ENCODE assay signal across 8 cellular contexts in the genomic region with DNA sequence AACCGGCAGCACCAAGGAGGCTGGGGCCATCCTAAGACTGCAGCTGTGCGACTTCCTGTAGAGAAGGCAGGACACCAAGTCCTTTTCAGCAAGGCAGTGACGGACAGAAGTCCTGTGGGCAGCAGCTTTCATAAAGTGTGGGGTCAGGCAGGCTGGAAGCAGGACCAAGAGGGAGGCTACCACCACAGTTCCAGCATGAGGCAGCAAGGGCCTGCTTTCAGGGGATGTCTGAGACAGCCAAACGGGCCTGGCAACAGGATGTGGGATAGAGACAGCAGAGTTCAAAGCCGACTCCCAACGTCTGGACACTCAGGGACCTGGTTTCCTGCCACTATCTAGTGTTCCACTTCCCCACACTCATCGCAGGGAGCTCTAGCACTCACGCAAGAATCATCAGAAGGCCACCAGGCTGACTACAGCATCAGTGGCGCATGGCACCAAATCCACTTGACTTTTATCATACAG. TPM values are rescaled to one million over a fixed set of nuclear protein-coding genes. Genes with fewer than 3 reads are reported as not detected.
DNase-seq lines count a peak whose midpoint lies in the region; ATAC-seq and TF ChIP-seq lines count a peak whose summit lies in the region.

No MANE protein-coding gene starts in this region.

- no peaks in the 10 kb centered on the region for H3K9me3 ChIP-seq in transverse colon

- no peaks in the 10 kb centered on the region for H3K27me3 ChIP-seq in BJ (ENCODE audit: control insufficient read depth, insufficient read depth, low read length)
- no peaks in the 10 kb centered on the region for H3K27me3 ChIP-seq in transverse colon

- H3K27ac ChIP-seq in transverse colon = peak overlapping the region; percentile 88 to 93 (median 91)

- peaks cover 1% of the 10 kb centered on the region; the same call in 1 of the 2 replicates for H3K36me3 ChIP-seq in BJ (ENCODE audit: control insufficient read depth, insufficient read depth, low read length)
- no peaks in the 10 kb centered on the region for H3K36me3 ChIP-seq in transverse colon

- H3K36me3 Mint-ChIP-seq in activated T-helper 2 cell treated with anti-CD3 and anti-CD28 coated beads, Interferon-gamma antibody, Interleukin-2, Interleukin-4, amounts not matched to agents 10 μg/mL and 5 μg/mL and 100 μg/mL, durations not matched to agents 14 hours and 24 hours and 36 hours (ENCODE audit: low read depth) = peaks cover 13% of the 10 kb centered on the region

- peaks cover 60 to 84% (median 76%) of the 10 kb centered on the region in 4 donors for H3K4me1 ChIP-seq in transverse colon

- H3K27me3 Mint-ChIP-seq in activated T-helper 2 cell treated with anti-CD3 and anti-CD28 coated beads, Interferon-gamma antibody, Interleukin-2, Interleukin-4, amounts not matched to agents 10 μg/mL and 5 μg/mL and 100 μg/mL, durations not matched to agents 14 hours and 24 hours and 36 hours (ENCODE audit: low read depth) = no peaks in the 10 kb centered on the region

- 30 to 35% methylated on average over 2 to 9 of the region's 9 CpGs for WGBS in transverse colon (ENCODE audit: low coverage in 1 of 2), 2 donors

- H3K4me3 ChIP-seq in BJ (ENCODE audit: low read depth, low read length) (no peak overlapping the region), transverse colon (peak overlapping the region in 1 of 4 donors; percentile 26)

- CTCF ChIA-PET in BJ (lab: Yijun Ruan, JAX) = interaction anchor here (0.5 to 0.6 kb wide), 2 partner anchors 25 to 26 kb away, joined by 3 read pairs; no protein-coding TSS in a partner anchor

- TF ChIP-seq CTCF in BJ (IDR thresholded peaks at IDR 0.05; ENCODE audit: insufficient read depth, low read depth, low read length) = no peak
- TF ChIP-seq CTCF in transverse colon (IDR thresholded peaks at IDR 0.05) = no peak

- H3K4me3 Mint-ChIP-seq in activated T-helper 2 cell treated with anti-CD3 and anti-CD28 coated beads, Interferon-gamma antibody, Interleukin-2, Interleukin-4, amounts not matched to agents 10 μg/mL and 5 μg/mL and 100 μg/mL, durations not matched to agents 14 hours and 24 hours and 36 hours (ENCODE audit: low read depth) = peak overlapping the region; percentile 75

- ATAC-seq in GM19023 (IDR thresholded peaks at IDR 0.05; ENCODE audit: unreplicated experiment) (no peak), GM18498 (IDR thresholded peaks at IDR 0.05; ENCODE audit: unreplicated experiment) (no peak)

- no peak for TF ChIP-seq POLR2A in transverse colon (IDR thresholded peaks at IDR 0.05)

- no peaks in the 10 kb centered on the region for H3K9me3 Mint-ChIP-seq in activated T-helper 2 cell treated with anti-CD3 and anti-CD28 coated beads, Interferon-gamma antibody, Interleukin-2, Interleukin-4, amounts not matched to agents 10 μg/mL and 5 μg/mL and 100 μg/mL, durations not matched to agents 14 hours and 24 hours and 36 hours

- peak overlapping the region; percentile 77 for H3K27ac Mint-ChIP-seq in activated T-helper 2 cell treated with anti-CD3 and anti-CD28 coated beads, Interferon-gamma antibody, Interleukin-2, Interleukin-4, amounts not matched to agents 10 μg/mL and 5 μg/mL and 100 μg/mL, durations not matched to agents 14 hours and 24 hours and 36 hours

- POLR2A ChIA-PET in BJ (lab: Charles Lee) = interaction anchor here (0.5 kb wide), 1 partner anchor 94 kb away, joined by 3 read pairs; no protein-coding TSS in a partner anchor

- DNase-seq in BJ (ENCODE audit: low read depth) (peak; percentile 39), KBM-7 (peak; percentile 70), kidney glomerular epithelial cell (lab: John Stamatoyannopoulos, UW) (peak; percentile 14), transverse colon (peak; percentile 52), iPS-NIHi11 (ENCODE audit: low spot score) (no peak)
- peak; percentile 18 for DNase-seq in activated T-helper 2 cell treated with anti-CD3 and anti-CD28 coated beads, Interferon-gamma antibody, Interleukin-2, Interleukin-4, amounts not matched to agents 10 μg/mL and 5 μg/mL and 100 μg/mL, durations not matched to agents 14 hours and 24 hours and 36 hours (ENCODE audit: low spot score)

- intact Hi-C loops in activated T-helper 2 cell treated with anti-CD3 and anti-CD28 coated beads, Interferon-gamma antibody, Interleukin-2, Interleukin-4, amounts not matched to agents 10 μg/mL and 5 μg/mL and 100 μg/mL, durations not matched to agents 14 hours and 24 hours and 36 hours (cut with micrococcal nuclease) = loop anchor here (2.0 to 5.0 kb wide), 2 partner anchors 14 to 281 kb away; no protein-coding TSS in a partner anchor
- intact Hi-C loops in transverse colon (cut with DNase I; ENCODE audit: low total_unique reads) = no loop called here

- in situ Hi-C loops in KBM-7 (cut with MboI; ENCODE audit: low pct_unique_long_range_greater_than_20kb, low sequenced_read_pairs) = no loop called here
- in situ Hi-C loops in transverse colon (cut with MboI; ENCODE audit: low pct_ligation_motif_present in 1 of 4, low pct_unique_long_range_greater_than_20kb in 1 of 4, low sequenced_read_pairs in 3 of 4) = no loop called here

- H3K4me1 Mint-ChIP-seq in activated T-helper 2 cell treated with anti-CD3 and anti-CD28 coated beads, Interferon-gamma antibody, Interleukin-2, Interleukin-4, amounts not matched to agents 10 μg/mL and 5 μg/mL and 100 μg/mL, durations not matched to agents 14 hours and 24 hours and 36 hours (ENCODE audit: low read depth) = peaks cover 67% of the 10 kb centered on the region

- no peak for TF ChIP-seq EP300 in transverse colon (IDR thresholded peaks at IDR 0.05; ENCODE audit: low read depth)

RNA-seq across cellular contexts. Expression of gene USP7, which starts 5.3 kb away (rescaled TPM):
- polyA plus RNA-seq in BJ (2011; rRNA removed) = 17.2 and 18.2 TPM in 2 replicates
- 80.9 and 109 TPM in 2 replicates for polyA minus RNA-seq in BJ (2011; rRNA and poly(A)+ RNA removed)
- total RNA-seq in activated T-helper 2 cell treated with anti-CD3 and anti-CD28 coated beads, Interferon-gamma antibody, Interleukin-2, Interleukin-4, amounts not matched to agents 10 μg/mL and 5 μg/mL and 100 μg/mL, durations not matched to agents 14 hours and 24 hours and 36 hours = 164 and 176 TPM in 2 replicates
- total RNA-seq in transverse colon = 100 to 1,000 TPM in 3 of 4 donors, 10 to 100 TPM in 1; 72.9 to 419 (median 158) TPM
